36 cellular contexts compared by ENCODE assay signal in genomic region chr2:188265315-188265714, GRCh38. TPM values are rescaled to one million over a fixed set of nuclear protein-coding genes. Genes with fewer than 3 reads are reported as not detected.
"Had no signal": no experiment of that assay in that cellular context is flagged by ENCODE, and none has a peak within 500 bp of the region (broad histone marks: within the 10 kb centered on the region; RNA-seq: fewer than 3 reads in every experiment).

No MANE protein-coding gene starts in this region.

- DNase-seq: activated effector memory CD4-positive, alpha-beta T cell treated with anti-CD3 and anti-CD28 coated beads, Interleukin-2, amount 50 U/mL, for 16 hours; activated effector memory CD4-positive, alpha-beta T cell treated with Interleukin-2 at 50 U/mL for 16 hours; activated gamma-delta T cell; activated gamma-delta T cell treated with Interleukin-2 at 50 U/mL for 16 hours; activated naive CD4-positive, alpha-beta T cell; activated naive CD4-positive, alpha-beta T cell treated with anti-CD3 and anti-CD28 coated beads for 36 hours; activated naive CD4-positive, alpha-beta T cell treated with anti-CD3 and anti-CD28 coated beads, Interleukin-2, amount 10 ng/mL, durations not matched to agents 7 days and 5 days; activated naive CD4-positive, alpha-beta T cell treated with anti-CD3 and anti-CD28 coated beads, Interleukin-2, amount 50 U/mL, for 16 hours; activated naive CD4-positive, alpha-beta T cell treated with Interleukin-2 at 50 U/mL for 16 hours; activated naive CD8-positive, alpha-beta T cell treated with anti-CD3 and anti-CD28 coated beads for 36 hours; activated naive CD8-positive, alpha-beta T cell treated with anti-CD3 and anti-CD28 coated beads, Interleukin-2, amount 10 ng/mL, durations not matched to agents 7 days and 5 days; activated naive CD8-positive, alpha-beta T cell treated with anti-CD3 and anti-CD28 coated beads, Interleukin-2, amount 50 U/mL, for 24 hours; activated T-cell treated with anti-CD3 and anti-CD28 coated beads, Interleukin-2, amount 50 U/mL, for 1 hour; activated T-cell treated with anti-CD3 and anti-CD28 coated beads, Interleukin-2, amount 50 U/mL, for 24 hours; activated T-cell treated with anti-CD3 and anti-CD28 coated beads, Interleukin-2, amount 50 U/mL, for 4 hours; activated T-cell treated with anti-CD3 and anti-CD28 coated beads, Interleukin-2, amount 50 U/mL, for 48 hours; activated T-cell treated with anti-CD3 and anti-CD28 coated beads, Interleukin-2, amount 50 U/mL, for 72 hours; adrenal gland; amniotic stem cell; amygdala; anterior cingulate cortex; aorta; body of pancreas; brain microvascular endothelial cell; caudate nucleus; central memory CD4-positive, alpha-beta T cell; cerebellar nuclear complex had no signal

- H3K36me3 ChIP-seq: adrenal gland, ascending aorta, brain microvascular endothelial cell, breast epithelium, cardiac muscle cell had no signal

- H3K27me3 ChIP-seq: adrenal gland, ascending aorta, body of pancreas, brain microvascular endothelial cell, breast epithelium, cardiac muscle cell had no signal

- H3K4me1 ChIP-seq: adrenal gland, ascending aorta, body of pancreas, breast epithelium had no signal

- H3K4me3 ChIP-seq: adrenal gland, ascending aorta, body of pancreas, breast epithelium, cardiac muscle cell had no signal

- ATAC-seq: activated naive CD4-positive, alpha-beta T cell treated with anti-CD3 and anti-CD28 coated beads, Interleukin-2, amount 50 U/mL, for 72 hours; activated naive CD8-positive, alpha-beta T cell treated with anti-CD3 and anti-CD28 coated beads, Interleukin-2, amount 50 U/mL, for 24 hours; activated T-cell treated with anti-CD3 and anti-CD28 coated beads, Interleukin-2, amount 50 U/mL, for 4 hours; activated T-cell treated with anti-CD3 and anti-CD28 coated beads, Interleukin-2, amount 50 U/mL, for 72 hours; activated T-helper 17 cell treated with anti-CD3 and anti-CD28 coated beads, Interleukin-2, amount 50 U/mL, for 72 hours; body of pancreas had no signal

- H3K27ac ChIP-seq: adrenal gland, ascending aorta, body of pancreas, brain microvascular endothelial cell, breast epithelium, cardiac muscle cell had no signal

- FAIRE-seq: astrocyte, bronchial epithelial cell had no signal

- H3K9me3 ChIP-seq: adrenal gland, ascending aorta, body of pancreas had no signal

RNA-seq across cellular contexts. Expression of gene GULP1, which starts 26.4 kb away (rescaled TPM):
- total RNA-seq: activated naive CD4-positive, alpha-beta T cell treated with anti-CD3 and anti-CD28 coated beads for 36 hours; activated naive CD4-positive, alpha-beta T cell treated with anti-CD3 and anti-CD28 coated beads, Interleukin-2, amount 50 U/mL, for 72 hours; activated naive CD8-positive, alpha-beta T cell treated with anti-CD3 and anti-CD28 coated beads for 36 hours; activated naive CD8-positive, alpha-beta T cell treated with anti-CD3 and anti-CD28 coated beads, Interleukin-2, amount 10 ng/mL, durations not matched to agents 7 days and 5 days; activated T-cell treated with anti-CD3 and anti-CD28 coated beads, Interleukin-2, amount 50 U/mL, for 72 hours; activated T-helper 1 cell treated with anti-CD3 and anti-CD28 coated beads, Interleukin-12 subunit alpha, Interleukin-12 subunit beta, Interleukin-2, Interleukin-4 antibody, amounts not matched to agents 30 ng/mL and 10 ng/mL and 1 ng/mL, durations not matched to agents 14 hours and 24 hours and 36 hours; activated T-helper 17 cell treated with anti-CD3 and anti-CD28 coated beads, Interleukin-2, amount 50 U/mL, for 72 hours; activated T-helper 2 cell treated with anti-CD3 and anti-CD28 coated beads, Interferon-gamma antibody, Interleukin-2, Interleukin-4, amounts not matched to agents 10 μg/mL and 5 μg/mL and 100 μg/mL, durations not matched to agents 14 hours and 24 hours and 36 hours had no signal
